In genomic region chr3:189517981-189518380, GRCh38 we compare ENCODE assay signal across 1 cellular context.
TF ChIP-seq lines count a peak whose summit lies in the region.

No MANE protein-coding gene starts in this region.

TF ChIP-seq in H1, 55 proteins besides CTCF, POLR2A, EP300 and RAD21:
- TF ChIP-seq HDAC6 (IDR thresholded peaks at IDR 0.05; ENCODE audit: low read depth, low read length) (no peak), MAX (IDR thresholded peaks at IDR 0.05) (no peak), GTF2F1 (IDR thresholded peaks at IDR 0.05; ENCODE audit: borderline replicate concordance, low read depth, low read length) (no peak), CHD2 (IDR thresholded peaks at IDR 0.05; ENCODE audit: low read length) (no peak), FOSL1 (IDR thresholded peaks at IDR 0.05; ENCODE audit: insufficient read depth, low read depth, low read length) (no peak), GABPA (IDR thresholded peaks at IDR 0.05; ENCODE audit: borderline replicate concordance, insufficient read depth, low read length) (no peak), POLR2AphosphoS5 (IDR thresholded peaks at IDR 0.05; ENCODE audit: low read depth, low read length) (no peak), EGR1 (IDR thresholded peaks at IDR 0.05; ENCODE audit: borderline replicate concordance, low read depth, low read length) (no peak), HDAC2 (IDR thresholded peaks at IDR 0.05; ENCODE audit: borderline replicate concordance in 1 of 2, low read depth in 2 of 2, low read length in 2 of 2) (no peak), RFX5 (IDR thresholded peaks at IDR 0.05; ENCODE audit: borderline replicate concordance, low read depth, low read length) (no peak), CEBPB (IDR thresholded peaks at IDR 0.05; ENCODE audit: low read depth, low read length) (no peak), RNF2 (IDR thresholded peaks at IDR 0.05; ENCODE audit: borderline replicate concordance, low read depth, low read length, missing control alignments, poor library complexity, severe bottlenecking) (no peak), RBBP5 (IDR thresholded peaks at IDR 0.05; ENCODE audit: borderline replicate concordance, low read depth, low read length) (no peak), SP1 (IDR thresholded peaks at IDR 0.05; ENCODE audit: low read depth, low read length) (no peak), BACH1 (IDR thresholded peaks at IDR 0.05; ENCODE audit: low read length) (no peak), USF2 (IDR thresholded peaks at IDR 0.05; ENCODE audit: low read length) (no peak)
